Comparison of ENCODE assay signal across 12 cellular contexts in the genomic region with DNA sequence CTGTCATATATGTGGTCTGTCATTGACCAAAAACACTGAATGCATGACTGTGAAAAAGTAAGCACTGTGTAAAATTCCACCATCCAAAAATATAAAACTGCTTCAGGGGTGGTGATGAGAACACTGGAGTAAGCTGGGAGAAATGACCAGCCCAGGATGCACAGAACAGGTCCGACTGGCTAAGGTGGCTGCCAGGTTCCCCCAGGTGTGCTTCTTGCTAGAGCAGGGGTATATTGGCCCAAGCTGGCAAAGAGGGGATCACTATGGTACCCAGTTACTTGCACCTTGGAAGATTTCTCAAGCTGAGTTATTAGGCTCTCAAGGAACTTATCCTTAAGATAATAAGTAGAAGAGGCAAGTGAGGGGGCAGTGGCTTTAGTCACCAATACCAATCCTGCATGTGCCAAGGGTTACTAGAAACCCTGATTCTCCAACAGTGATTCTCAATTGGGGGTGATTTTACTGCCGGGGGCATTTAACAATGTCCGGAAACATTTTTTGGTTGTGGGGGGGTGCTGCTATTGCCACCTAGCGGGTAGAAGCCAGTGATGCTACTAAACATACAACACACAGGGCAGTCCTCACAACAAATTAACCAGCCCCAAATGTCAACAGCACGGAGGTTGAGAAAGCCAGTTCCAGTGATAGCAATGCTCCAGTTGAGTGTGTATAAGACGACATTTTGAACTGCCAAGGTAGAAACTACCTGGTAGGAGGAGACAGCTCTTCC. TPM values are rescaled to one million over a fixed set of nuclear protein-coding genes. Genes with fewer than 3 reads are reported as not detected.
DNase-seq lines count a peak whose midpoint lies in the region; ATAC-seq, FAIRE-seq and TF ChIP-seq lines count a peak whose summit lies in the region.
"Had no signal": no experiment of that assay in that cellular context is flagged by ENCODE, and none has a peak within 500 bp of the region (broad histone marks: within the 10 kb centered on the region; RNA-seq: fewer than 3 reads in every experiment).

No MANE protein-coding gene starts in this region.

- H3K79me2 ChIP-seq in GM23338 (replicated peaks; ENCODE audit: insufficient read depth) (peaks cover 31% of the 10 kb centered on the region), keratinocyte (ENCODE audit: control insufficient read depth, insufficient read depth, low read length) (peaks cover 38% of the 10 kb centered on the region)

- H3K27ac Mint-ChIP-seq in GM23338, result no peak overlapping the region
- H3K27ac Mint-ChIP-seq: activated naive CD4-positive, alpha-beta T cell treated with anti-CD3 and anti-CD28 coated beads for 36 hours had no signal

- H3K36me3 Mint-ChIP-seq in GM23338 (ENCODE audit: low read depth), result peaks cover 33% of the 10 kb centered on the region

- no peak overlapping the region for H3K4me3 Mint-ChIP-seq in GM23338
- H3K4me3 Mint-ChIP-seq: activated naive CD4-positive, alpha-beta T cell treated with anti-CD3 and anti-CD28 coated beads for 36 hours had no signal

- H3K4me2 ChIP-seq in GM23338 (no peak overlapping the region), keratinocyte (ENCODE audit: control insufficient read depth, extremely low read depth, insufficient read depth, low read depth, low read length) (no peak overlapping the region)

- no peak for FAIRE-seq in keratinocyte (lab: Jason Lieb, UNC)

- no peak overlapping the region for H2AFZ ChIP-seq in GM23338
- no peak overlapping the region for H2AFZ ChIP-seq in keratinocyte (ENCODE audit: control insufficient read depth, low read length)

- no peak for DNase-seq in AG09309 (ENCODE audit: low read depth)
- DNase-seq in GM23338 (ENCODE audit: low spot score), result peak; percentile 39
- DNase-seq in astrocyte of the cerebellum (ENCODE audit: low read depth), result no peak
- no peak for DNase-seq in keratinocyte (ENCODE audit: low read depth, low spot score)
- no peak for DNase-seq in cortex of kidney (lab: John Stamatoyannopoulos, UW)
- no peak for DNase-seq in stimulated activated CD4-positive, alpha-beta T cell treated with anti-CD3 and anti-CD28 coated beads, Interleukin-4, amount 100 ng/mL, for 24 hours
- no peak for DNase-seq in SKM-1 (lab: John Stamatoyannopoulos, UW; ENCODE audit: unreplicated experiment)
- no peak for DNase-seq in tibial nerve (ENCODE audit: low spot score in 2 of 2)
- DNase-seq: activated naive CD4-positive, alpha-beta T cell treated with anti-CD3 and anti-CD28 coated beads for 36 hours; NCI-H748 treated with DMSO at 0.1 percent for 48 hours had no signal

- 64 to 85% methylated on average over 6 of the region's 6 CpGs for WGBS in tibial nerve, 2 donors

- peaks cover 2% of the 10 kb centered on the region; the same call in 1 of the 2 replicates for H3K36me3 ChIP-seq in GM23338 (ENCODE audit: insufficient read depth)
- H3K36me3 ChIP-seq in keratinocyte (ENCODE audit: control insufficient read depth in 2 of 2, extremely low read depth in 1 of 2, insufficient read depth in 2 of 2, low read length in 2 of 2), result peaks cover 12 to 17% of the 10 kb centered on the region in 2 experiments
- peaks cover 0 to 51% (median 6%) of the 10 kb centered on the region in 3 donors for H3K36me3 ChIP-seq in tibial nerve

- H3K27me3 Mint-ChIP-seq in GM23338 (ENCODE audit: insufficient read depth, low read depth, poor library complexity), result peaks cover 13% of the 10 kb centered on the region

- ATAC-seq in GM23338, result peak; percentile 62

- no peaks in the 10 kb centered on the region for H3K27me3 ChIP-seq in GM23338 (ENCODE audit: insufficient read depth)
- H3K27me3 ChIP-seq in keratinocyte (ENCODE audit: control insufficient read depth, extremely low read depth, insufficient read depth, low read length), result no peaks in the 10 kb centered on the region
- H3K27me3 ChIP-seq in tibial nerve, result no peaks in the 10 kb centered on the region
- H3K27me3 ChIP-seq: esophagus muscularis mucosa had no signal

- H3K9me1 ChIP-seq in keratinocyte (ENCODE audit: control insufficient read depth, extremely low read depth, insufficient read depth, low read length), result no peaks in the 10 kb centered on the region

- no peaks in the 10 kb centered on the region for H3K9me2 ChIP-seq in GM23338 (ENCODE audit: insufficient read depth)

- H3K9me3 Mint-ChIP-seq in GM23338, result no peaks in the 10 kb centered on the region
- H3K9me3 Mint-ChIP-seq: activated naive CD4-positive, alpha-beta T cell treated with anti-CD3 and anti-CD28 coated beads for 36 hours had no signal

- H3K4me1 ChIP-seq in GM23338 (ENCODE audit: insufficient read depth) (peaks cover 4% of the 10 kb centered on the region), keratinocyte (ENCODE audit: control insufficient read depth, extremely low read depth, insufficient read depth, low read length) (peaks cover 9% of the 10 kb centered on the region), tibial nerve (no peaks in the 10 kb centered on the region)

- peaks cover 30% of the 10 kb centered on the region for H4K20me1 ChIP-seq in GM23338 (replicated peaks; ENCODE audit: insufficient read depth)
- no peaks in the 10 kb centered on the region for H4K20me1 ChIP-seq in keratinocyte (ENCODE audit: control insufficient read depth, extremely low read depth, insufficient read depth, low read length)

- no peaks in the 10 kb centered on the region; the same call in 1 of the 2 replicates for H3F3A ChIP-seq in GM23338 (replicated peaks; ENCODE audit: low read depth)

- no peak for TF ChIP-seq EP300 in tibial nerve (IDR thresholded peaks at IDR 0.05)

- TF ChIP-seq POLR2A in tibial nerve (IDR thresholded peaks at IDR 0.05), result no peak

- in situ Hi-C loops in astrocyte of the cerebellum (cut with HindIII; ENCODE audit: low sequenced_read_pairs), result no loop called here

- peaks cover 4% of the 10 kb centered on the region; the same call in 1 of the 3 replicates for H3K4me1 Mint-ChIP-seq in GM23338

- dilution Hi-C loops in keratinocyte (cut with MboI; ENCODE audit: extremely low pct_ligation_motif_present, low sequenced_read_pairs), result no loop called here

- no peak overlapping the region; the same call in 1 of the 2 replicates for H3K27ac ChIP-seq in GM23338 (ENCODE audit: low read depth)
- H3K27ac ChIP-seq in keratinocyte (ENCODE audit: control insufficient read depth, insufficient read depth, low read length), result no peak overlapping the region
- H3K27ac ChIP-seq in tibial nerve, result no peak overlapping the region
- H3K27ac ChIP-seq: esophagus muscularis mucosa, thoracic aorta had no signal

- TF ChIP-seq CTCF in AG09309 (IDR thresholded peaks at IDR 0.05; ENCODE audit: control insufficient read depth, insufficient read depth, low read depth, low read length, missing control alignments) (peak; percentile 47), GM23338 (conservative IDR thresholded peaks at IDR 0.05; ENCODE audit: low read depth in 2 of 2) (peak; percentile 47 to 55), astrocyte of the cerebellum (IDR thresholded peaks at IDR 0.05; ENCODE audit: low read depth, low read length, missing control alignments) (peak; percentile 39), keratinocyte (optimal IDR thresholded peaks at IDR 0.05 in 1 of 3, IDR thresholded peaks at IDR 0.05 in 1 of 3, conservative IDR thresholded peaks at IDR 0.05 in 1 of 3; ENCODE audit: extremely low read depth in 1 of 3, insufficient read depth in 2 of 3, low read length in 3 of 3) (peak; percentile 14 to 46 (median 33)), tibial nerve (IDR thresholded peaks at IDR 0.05) (peak in 2 of 5 experiments; percentile 7 to 16)

- H3K4me3 ChIP-seq in AG09309 (ENCODE audit: control insufficient read depth, low read depth, low read length) (no peak overlapping the region), GM23338 (no peak overlapping the region), astrocyte of the cerebellum (ENCODE audit: low read depth, low read length) (no peak overlapping the region), keratinocyte (ENCODE audit: control insufficient read depth in 2 of 3, extremely low read depth in 1 of 3, insufficient read depth in 2 of 3, low read depth in 1 of 3, low read length in 3 of 3) (no peak overlapping the region), tibial nerve (no peak overlapping the region)
- H3K4me3 ChIP-seq: esophagus muscularis mucosa, thoracic aorta had no signal

- H3K9me3 ChIP-seq in keratinocyte (ENCODE audit: control insufficient read depth, low read depth, low read length), result no peaks in the 10 kb centered on the region
- H3K9me3 ChIP-seq in tibial nerve, result no peaks in the 10 kb centered on the region
- H3K9me3 ChIP-seq: esophagus muscularis mucosa, thoracic aorta had no signal

- H3K9ac ChIP-seq in keratinocyte (ENCODE audit: control insufficient read depth, extremely low read depth, insufficient read depth, low read length), result no peak overlapping the region

RNA-seq across cellular contexts. Expression of a gene that starts 15.7 kb away (rescaled TPM):
- total RNA-seq in GM23338 (2014; rRNA removed; shearing (Covaris generic)), result 163 and 193 TPM in 2 replicates
- polyA plus RNA-seq in GM23338 (2016; fragmentation: Nextera tagmentation; extraction: Ambion mirVana) (464 and 512 TPM in 2 replicates), keratinocyte (230 to 277 TPM (median 251 TPM) in 3 replicates)
- 31.7 TPM for polyA plus RNA-seq in keratinocyte (2011; ENCODE audit: low read depth)
- polyA plus RNA-seq in keratinocyte (2011; cell fraction: cytosol; rRNA removed), result 309 and 339 TPM in 2 replicates
- 104 and 120 TPM in 2 replicates for polyA plus RNA-seq in keratinocyte (2011; cell fraction: nucleus; rRNA removed)
- 193 and 196 TPM in 2 replicates for polyA plus RNA-seq in keratinocyte (2012; ENCODE audit: low replicate concordance)
- polyA minus RNA-seq in keratinocyte, result 123 to 175 TPM (median 162 TPM) in 3 replicates
- polyA minus RNA-seq in keratinocyte (2011; cell fraction: cytosol; rRNA and poly(A)+ RNA removed), result 95.7 TPM
- polyA minus RNA-seq in keratinocyte (2011; cell fraction: nucleus; rRNA and poly(A)+ RNA removed), result 24.0 and 27.8 TPM in 2 replicates
- 100 to 1,000 TPM in 1 of 4 donors, 10 to 100 TPM in 3; 66.3 to 104 (median 90.6) TPM for total RNA-seq in tibial nerve

RNA-seq across cellular contexts. Expression of a gene that starts 26.4 kb away (rescaled TPM):
- total RNA-seq in GM23338 (2014; rRNA removed; shearing (Covaris generic)), result 0.27 and 0.28 TPM in 2 replicates
- 0.09 and 0.87 TPM in 2 replicates for polyA plus RNA-seq in GM23338 (2016; fragmentation: Nextera tagmentation; extraction: Ambion mirVana)
- polyA plus RNA-seq in keratinocyte, result 0.10 TPM in 1 of 3 replicates, not detected in the others
- polyA plus RNA-seq in keratinocyte (2011; ENCODE audit: low read depth), result not detected
- not detected in 2 replicates for polyA plus RNA-seq in keratinocyte (2011; cell fraction: cytosol; rRNA removed)
- polyA plus RNA-seq in keratinocyte (2011; cell fraction: nucleus; rRNA removed), result 0.17 TPM in 1 of 2 replicates, not detected in the other
- polyA plus RNA-seq in keratinocyte (2012; ENCODE audit: low replicate concordance), result not detected in 2 replicates
- not detected in 3 replicates for polyA minus RNA-seq in keratinocyte
- polyA minus RNA-seq in keratinocyte (2011; cell fraction: cytosol; rRNA and poly(A)+ RNA removed), result not detected
- not detected in 2 replicates for polyA minus RNA-seq in keratinocyte (2011; cell fraction: nucleus; rRNA and poly(A)+ RNA removed)
- total RNA-seq in tibial nerve, result 1 to 10 TPM in 1 of 4 donors, under 1 TPM in 2, not detected in 1; under 0.01 to 1.8 (median 0.44) TPM

RNA-seq across cellular contexts. Expression of a gene that starts 51.9 kb away (rescaled TPM):
- 495 and 498 TPM in 2 replicates for total RNA-seq in GM23338 (2014; rRNA removed; shearing (Covaris generic))
- 351 and 352 TPM in 2 replicates for polyA plus RNA-seq in GM23338 (2016; fragmentation: Nextera tagmentation; extraction: Ambion mirVana)
- polyA plus RNA-seq in keratinocyte, result 162 to 247 TPM (median 244 TPM) in 3 replicates
- 686 TPM for polyA plus RNA-seq in keratinocyte (2011; ENCODE audit: low read depth)
- 182 and 190 TPM in 2 replicates for polyA plus RNA-seq in keratinocyte (2011; cell fraction: cytosol; rRNA removed)
- polyA plus RNA-seq in keratinocyte (2011; cell fraction: nucleus; rRNA removed), result 197 and 213 TPM in 2 replicates
- 245 and 347 TPM in 2 replicates for polyA plus RNA-seq in keratinocyte (2012; ENCODE audit: low replicate concordance)
- 134 to 165 TPM (median 160 TPM) in 3 replicates for polyA minus RNA-seq in keratinocyte
- 87.9 TPM for polyA minus RNA-seq in keratinocyte (2011; cell fraction: cytosol; rRNA and poly(A)+ RNA removed)
- polyA minus RNA-seq in keratinocyte (2011; cell fraction: nucleus; rRNA and poly(A)+ RNA removed), result 53.0 and 101 TPM in 2 replicates
- 100 to 1,000 TPM; 141 to 200 (median 178) TPM for total RNA-seq in tibial nerve

RNA-seq across cellular contexts. Expression of a gene that starts 52.1 kb away (rescaled TPM):
- 40.4 and 53.8 TPM in 2 replicates for total RNA-seq in GM23338 (2014; rRNA removed; shearing (Covaris generic))
- polyA plus RNA-seq in GM23338 (2016; fragmentation: Nextera tagmentation; extraction: Ambion mirVana) (33.7 and 37.9 TPM in 2 replicates), keratinocyte (32.8 to 43.1 TPM (median 39.6 TPM) in 3 replicates)
- polyA plus RNA-seq in keratinocyte (2011; ENCODE audit: low read depth), result 8.4 TPM
- polyA plus RNA-seq in keratinocyte (2011; cell fraction: cytosol; rRNA removed), result 34.7 and 43.8 TPM in 2 replicates
- polyA plus RNA-seq in keratinocyte (2011; cell fraction: nucleus; rRNA removed), result 59.5 and 67.0 TPM in 2 replicates
- polyA plus RNA-seq in keratinocyte (2012; ENCODE audit: low replicate concordance), result 26.1 and 34.9 TPM in 2 replicates
- polyA minus RNA-seq in keratinocyte, result 43.9 to 62.4 TPM (median 57.3 TPM) in 3 replicates
- 28.0 TPM for polyA minus RNA-seq in keratinocyte (2011; cell fraction: cytosol; rRNA and poly(A)+ RNA removed)
- polyA minus RNA-seq in keratinocyte (2011; cell fraction: nucleus; rRNA and poly(A)+ RNA removed), result 24.4 and 37.2 TPM in 2 replicates
- 10 to 100 TPM; 16.5 to 24.6 (median 19.2) TPM for total RNA-seq in tibial nerve
